Comparison of ENCODE assay signal across 9 cellular contexts in the genomic region with DNA sequence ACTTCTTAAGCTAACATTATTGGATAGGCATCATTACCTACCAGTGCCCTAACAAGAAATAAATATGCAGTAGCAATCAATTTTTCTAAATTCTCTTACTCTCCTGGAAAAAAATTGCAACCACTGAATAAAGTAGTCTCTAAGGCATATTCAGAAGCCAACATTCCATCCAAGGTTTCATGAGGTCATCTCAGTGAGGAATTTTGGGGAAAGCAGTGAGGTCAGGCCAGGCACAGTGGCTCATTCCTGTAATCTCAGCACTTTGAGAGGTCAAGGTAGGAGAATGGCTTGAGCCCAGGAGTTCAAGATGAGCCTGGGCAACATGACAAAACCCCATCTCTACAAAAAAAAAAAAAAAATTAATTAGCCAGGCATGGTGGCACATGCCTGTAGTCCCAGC.
"Had no signal": no experiment of that assay in that cellular context is flagged by ENCODE, and none has a peak within 500 bp of the region (broad histone marks: within the 10 kb centered on the region; RNA-seq: fewer than 3 reads in every experiment).

No MANE protein-coding gene starts in this region.

- H3K4me2 ChIP-seq: GM23338 had no signal

- H3K9me3 ChIP-seq: HAP-1 had no signal

- H3K27ac ChIP-seq: GM23248 had no signal

- ATAC-seq: GM23338, HCT116 had no signal

- H3K36me3 ChIP-seq: HAP-1 had no signal

- H3K4me1 ChIP-seq: HAP-1 had no signal

- H3K9ac ChIP-seq: GM23248 had no signal

- DNase-seq: GM23248, GOT3, H7, H9, HCEC 1CT, HFFc6 had no signal

- H3K4me3 ChIP-seq: GM23248, GM23338, HAP-1 had no signal

- H2AFZ ChIP-seq: GM23248, GM23338 had no signal
